1 cellular context compared by ENCODE assay signal in the genomic region with DNA sequence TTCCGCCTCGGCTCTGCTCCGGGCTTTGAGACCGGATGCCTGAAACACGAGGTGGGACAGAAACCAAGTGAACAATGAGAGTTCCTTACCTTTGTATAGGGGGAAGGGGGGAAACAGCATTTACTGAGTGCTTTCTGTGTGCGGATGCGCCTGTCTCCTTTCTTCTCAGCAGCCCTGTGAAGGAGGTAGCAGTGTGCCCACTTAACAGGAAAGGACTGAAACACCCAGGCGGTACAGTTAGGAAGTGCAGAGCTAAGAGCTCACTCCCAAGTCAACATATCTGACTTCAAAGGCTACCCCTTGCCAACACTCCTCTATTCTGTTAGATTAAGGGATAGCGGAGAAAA.
TF ChIP-seq lines count a peak whose summit lies in the region.

No MANE protein-coding gene starts in this region.

TF ChIP-seq in IMR-90, 13 proteins besides CTCF, POLR2A, EP300 and RAD21 (continued from another document):
- no peak for TF ChIP-seq RFX5 (IDR thresholded peaks at IDR 0.05; ENCODE audit: low read depth, low read length)
- TF ChIP-seq, protein P1, sequence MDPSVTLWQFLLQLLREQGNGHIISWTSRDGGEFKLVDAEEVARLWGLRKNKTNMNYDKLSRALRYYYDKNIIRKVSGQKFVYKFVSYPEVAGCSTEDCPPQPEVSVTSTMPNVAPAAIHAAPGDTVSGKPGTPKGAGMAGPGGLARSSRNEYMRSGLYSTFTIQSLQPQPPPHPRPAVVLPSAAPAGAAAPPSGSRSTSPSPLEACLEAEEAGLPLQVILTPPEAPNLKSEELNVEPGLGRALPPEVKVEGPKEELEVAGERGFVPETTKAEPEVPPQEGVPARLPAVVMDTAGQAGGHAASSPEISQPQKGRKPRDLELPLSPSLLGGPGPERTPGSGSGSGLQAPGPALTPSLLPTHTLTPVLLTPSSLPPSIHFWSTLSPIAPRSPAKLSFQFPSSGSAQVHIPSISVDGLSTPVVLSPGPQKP (IDR thresholded peaks at IDR 0.05; ENCODE audit: borderline replicate concordance, low read depth, low read length): no peak
